ENCODE assay signal across 2 cellular contexts in the genomic region with DNA sequence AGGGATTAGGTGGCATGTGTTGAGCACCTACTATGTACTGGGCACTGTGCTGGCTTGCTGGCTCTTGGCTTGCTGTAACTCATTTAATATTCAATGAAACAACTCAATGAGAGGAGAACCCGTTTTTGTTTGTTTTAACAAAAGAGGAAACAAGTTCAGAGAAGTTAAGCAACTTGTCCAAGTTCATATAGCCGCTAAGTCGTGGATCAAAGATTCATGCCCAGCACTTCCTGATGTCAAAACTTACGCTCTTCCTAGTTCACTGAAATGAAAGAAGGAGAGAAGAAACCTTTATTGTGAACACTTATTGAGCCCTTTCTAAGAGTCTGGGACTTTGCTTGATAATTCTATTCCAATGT.
TF ChIP-seq lines count a peak whose summit lies in the region.

No MANE protein-coding gene starts in this region.

TF ChIP-seq in SK-N-SH, 30 proteins besides CTCF, POLR2A, EP300 and RAD21 (continued from another document):
- TF ChIP-seq, protein P1, sequence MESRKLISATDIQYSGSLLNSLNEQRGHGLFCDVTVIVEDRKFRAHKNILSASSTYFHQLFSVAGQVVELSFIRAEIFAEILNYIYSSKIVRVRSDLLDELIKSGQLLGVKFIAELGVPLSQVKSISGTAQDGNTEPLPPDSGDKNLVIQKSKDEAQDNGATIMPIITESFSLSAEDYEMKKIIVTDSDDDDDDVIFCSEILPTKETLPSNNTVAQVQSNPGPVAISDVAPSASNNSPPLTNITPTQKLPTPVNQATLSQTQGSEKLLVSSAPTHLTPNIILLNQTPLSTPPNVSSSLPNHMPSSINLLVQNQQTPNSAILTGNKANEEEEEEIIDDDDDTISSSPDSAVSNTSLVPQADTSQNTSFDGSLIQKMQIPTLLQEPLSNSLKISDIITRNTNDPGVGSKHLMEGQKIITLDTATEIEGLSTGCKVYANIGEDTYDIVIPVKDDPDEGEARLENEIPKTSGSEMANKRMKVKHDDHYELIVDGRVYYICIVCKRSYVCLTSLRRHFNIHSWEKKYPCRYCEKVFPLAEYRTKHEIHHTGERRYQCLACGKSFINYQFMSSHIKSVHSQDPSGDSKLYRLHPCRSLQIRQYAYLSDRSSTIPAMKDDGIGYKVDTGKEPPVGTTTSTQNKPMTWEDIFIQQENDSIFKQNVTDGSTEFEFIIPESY (IDR thresholded peaks at IDR 0.05; ENCODE audit: borderline replicate concordance, low read depth), result no peak
- TF ChIP-seq SMC3 (IDR thresholded peaks at IDR 0.05; ENCODE audit: low read depth, low read length) (no peak), FOSL2 (IDR thresholded peaks at IDR 0.05; ENCODE audit: borderline replicate concordance, low read depth) (no peak), JUND (IDR thresholded peaks at IDR 0.05) (no peak), ELF1 (IDR thresholded peaks at IDR 0.05) (no peak)
- TF ChIP-seq, protein P2, sequence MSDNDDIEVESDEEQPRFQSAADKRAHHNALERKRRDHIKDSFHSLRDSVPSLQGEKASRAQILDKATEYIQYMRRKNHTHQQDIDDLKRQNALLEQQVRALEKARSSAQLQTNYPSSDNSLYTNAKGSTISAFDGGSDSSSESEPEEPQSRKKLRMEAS (IDR thresholded peaks at IDR 0.05; ENCODE audit: low read depth), result no peak
TF ChIP-seq in SK-N-SH: peak in this region for 0.

TF ChIP-seq in SK-N-SH treated with all-trans-retinoic acid at 6 μM for 48 hours, 23 proteins besides CTCF, POLR2A, EP300 and RAD21 (continued from another document):
- TF ChIP-seq, protein P3, sequence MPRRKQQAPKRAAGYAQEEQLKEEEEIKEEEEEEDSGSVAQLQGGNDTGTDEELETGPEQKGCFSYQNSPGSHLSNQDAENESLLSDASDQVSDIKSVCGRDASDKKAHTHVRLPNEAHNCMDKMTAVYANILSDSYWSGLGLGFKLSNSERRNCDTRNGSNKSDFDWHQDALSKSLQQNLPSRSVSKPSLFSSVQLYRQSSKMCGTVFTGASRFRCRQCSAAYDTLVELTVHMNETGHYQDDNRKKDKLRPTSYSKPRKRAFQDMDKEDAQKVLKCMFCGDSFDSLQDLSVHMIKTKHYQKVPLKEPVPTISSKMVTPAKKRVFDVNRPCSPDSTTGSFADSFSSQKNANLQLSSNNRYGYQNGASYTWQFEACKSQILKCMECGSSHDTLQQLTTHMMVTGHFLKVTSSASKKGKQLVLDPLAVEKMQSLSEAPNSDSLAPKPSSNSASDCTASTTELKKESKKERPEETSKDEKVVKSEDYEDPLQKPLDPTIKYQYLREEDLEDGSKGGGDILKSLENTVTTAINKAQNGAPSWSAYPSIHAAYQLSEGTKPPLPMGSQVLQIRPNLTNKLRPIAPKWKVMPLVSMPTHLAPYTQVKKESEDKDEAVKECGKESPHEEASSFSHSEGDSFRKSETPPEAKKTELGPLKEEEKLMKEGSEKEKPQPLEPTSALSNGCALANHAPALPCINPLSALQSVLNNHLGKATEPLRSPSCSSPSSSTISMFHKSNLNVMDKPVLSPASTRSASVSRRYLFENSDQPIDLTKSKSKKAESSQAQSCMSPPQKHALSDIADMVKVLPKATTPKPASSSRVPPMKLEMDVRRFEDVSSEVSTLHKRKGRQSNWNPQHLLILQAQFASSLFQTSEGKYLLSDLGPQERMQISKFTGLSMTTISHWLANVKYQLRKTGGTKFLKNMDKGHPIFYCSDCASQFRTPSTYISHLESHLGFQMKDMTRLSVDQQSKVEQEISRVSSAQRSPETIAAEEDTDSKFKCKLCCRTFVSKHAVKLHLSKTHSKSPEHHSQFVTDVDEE (CRISPR knock-in tag; IDR thresholded peaks at IDR 0.05), result no peak
- no peak for TF ChIP-seq SNAI2 (CRISPR knock-in tag; IDR thresholded peaks at IDR 0.05)
- TF ChIP-seq, protein P4, sequence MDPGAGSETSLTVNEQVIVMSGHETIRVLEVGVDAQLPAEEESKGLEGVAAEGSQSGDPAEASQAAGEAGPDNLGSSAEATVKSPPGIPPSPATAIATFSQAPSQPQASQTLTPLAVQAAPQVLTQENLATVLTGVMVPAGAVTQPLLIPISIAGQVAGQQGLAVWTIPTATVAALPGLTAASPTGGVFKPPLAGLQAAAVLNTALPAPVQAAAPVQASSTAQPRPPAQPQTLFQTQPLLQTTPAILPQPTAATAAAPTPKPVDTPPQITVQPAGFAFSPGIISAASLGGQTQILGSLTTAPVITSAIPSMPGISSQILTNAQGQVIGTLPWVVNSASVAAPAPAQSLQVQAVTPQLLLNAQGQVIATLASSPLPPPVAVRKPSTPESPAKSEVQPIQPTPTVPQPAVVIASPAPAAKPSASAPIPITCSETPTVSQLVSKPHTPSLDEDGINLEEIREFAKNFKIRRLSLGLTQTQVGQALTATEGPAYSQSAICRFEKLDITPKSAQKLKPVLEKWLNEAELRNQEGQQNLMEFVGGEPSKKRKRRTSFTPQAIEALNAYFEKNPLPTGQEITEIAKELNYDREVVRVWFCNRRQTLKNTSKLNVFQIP (CRISPR knock-in tag; IDR thresholded peaks at IDR 0.05; ENCODE audit: borderline replicate concordance, low read depth), result no peak
- TF ChIP-seq GLIS3 (CRISPR knock-in tag; IDR thresholded peaks at IDR 0.05), result no peak
- no peak for TF ChIP-seq ZNF565 (CRISPR knock-in tag; conservative IDR thresholded peaks at IDR 0.05; ENCODE audit: low read depth)
- no peak for TF ChIP-seq OSR1 (CRISPR knock-in tag; IDR thresholded peaks at IDR 0.05)
- TF ChIP-seq TCF4 (CRISPR knock-in tag; IDR thresholded peaks at IDR 0.05; ENCODE audit: borderline replicate concordance), result no peak
TF ChIP-seq in SK-N-SH treated with all-trans-retinoic acid at 6 μM for 48 hours: peak in this region for 0.
